8 cellular contexts compared by ENCODE assay signal in the genomic region with DNA sequence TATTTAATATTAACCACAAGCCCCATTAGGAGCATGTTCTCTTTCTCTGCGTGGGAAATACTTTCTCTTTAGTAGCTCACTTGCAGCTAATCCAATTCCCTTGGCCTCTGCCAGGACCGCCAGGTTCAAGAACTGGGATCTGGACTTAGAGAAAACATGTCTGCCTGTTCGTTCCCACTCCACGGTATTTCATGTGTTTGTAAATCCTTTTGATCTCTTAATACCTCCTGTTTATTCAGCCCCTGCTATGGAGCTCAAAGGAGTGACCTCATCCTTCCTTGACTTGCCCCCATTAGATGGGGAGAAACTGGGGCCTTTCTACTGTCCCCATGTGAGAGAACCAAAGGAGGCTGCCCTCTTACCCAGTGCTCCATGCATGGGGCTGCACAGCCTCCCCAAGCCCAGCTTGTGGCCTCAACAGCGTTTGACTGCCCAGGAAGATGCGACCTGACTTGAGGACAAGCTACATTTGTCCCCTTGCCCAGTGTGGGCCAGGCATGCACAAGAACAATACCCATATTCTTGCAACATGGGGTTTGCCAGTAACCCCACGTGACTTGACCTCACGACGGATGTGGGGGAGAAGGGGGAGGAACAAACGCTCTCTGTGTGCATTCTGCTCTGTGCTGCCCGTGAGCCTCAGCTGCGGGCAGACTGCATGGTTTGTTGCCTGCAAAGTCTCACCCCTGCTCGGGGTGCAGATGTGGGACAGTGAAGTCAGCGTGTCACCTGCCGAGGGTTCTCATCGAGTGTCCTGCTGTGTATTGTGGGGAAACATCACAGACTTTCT. TPM values are rescaled to one million over a fixed set of nuclear protein-coding genes. Genes with fewer than 3 reads are reported as not detected.
A peak's percentile ranks its signal among the peaks of the same experiment; 100 is the strongest.
DNase-seq lines count a peak whose midpoint lies in the region; ATAC-seq lines count a peak whose summit lies in the region.

No MANE protein-coding gene starts in this region.

- H3K4me1 Mint-ChIP-seq in activated CD8-positive, alpha-beta memory T cell treated with anti-CD3 and anti-CD28 coated beads, Interleukin-2, amount 10 ng/mL, durations not matched to agents 7 days and 5 days: peaks cover 29% of the 10 kb centered on the region
- peaks cover 21 to 24% of the 10 kb centered on the region in 2 donors for H3K4me1 Mint-ChIP-seq in effector memory CD8-positive, alpha-beta T cell (ENCODE audit: low read depth in 2 of 2)
- peaks cover 21 to 30% of the 10 kb centered on the region in 2 donors for H3K4me1 Mint-ChIP-seq in natural killer cell treated with Interleukin-12 subunit alpha and Interleukin-12 subunit beta and Interleukin-15 and Interleukin-18, amount 100 ng/mL, for 72 hours (ENCODE audit: low read depth in 2 of 2)
- peaks cover 48% of the 10 kb centered on the region for H3K4me1 Mint-ChIP-seq in stimulated activated naive CD8-positive, alpha-beta T cell treated with anti-CD3 and anti-CD28 coated beads, Interleukin-15, Interleukin-2, amounts not matched to agents 100 ng/mL and 50 ng/mL, for 24 hours (ENCODE audit: low read depth)

- peaks cover 7% of the 10 kb centered on the region for H3K27me3 Mint-ChIP-seq in activated CD8-positive, alpha-beta memory T cell treated with anti-CD3 and anti-CD28 coated beads, Interleukin-2, amount 10 ng/mL, durations not matched to agents 7 days and 5 days
- H3K27me3 Mint-ChIP-seq in effector memory CD8-positive, alpha-beta T cell: peaks cover under 1 to 30% of the 10 kb centered on the region in 2 donors
- H3K27me3 Mint-ChIP-seq in natural killer cell treated with Interleukin-12 subunit alpha and Interleukin-12 subunit beta and Interleukin-15 and Interleukin-18, amount 100 ng/mL, for 72 hours: peaks cover 0 to 11% of the 10 kb centered on the region in 2 donors
- H3K27me3 Mint-ChIP-seq in stimulated activated naive CD8-positive, alpha-beta T cell treated with anti-CD3 and anti-CD28 coated beads, Interleukin-15, Interleukin-2, amounts not matched to agents 100 ng/mL and 50 ng/mL, for 24 hours: peaks cover 2% of the 10 kb centered on the region

- H3K27ac Mint-ChIP-seq in activated CD8-positive, alpha-beta memory T cell treated with anti-CD3 and anti-CD28 coated beads, Interleukin-2, amount 10 ng/mL, durations not matched to agents 7 days and 5 days: peak overlapping the region; percentile 81
- H3K27ac Mint-ChIP-seq in effector memory CD8-positive, alpha-beta T cell: peak overlapping the region; percentile 92 to 94
- H3K27ac Mint-ChIP-seq in natural killer cell treated with Interleukin-12 subunit alpha and Interleukin-12 subunit beta and Interleukin-15 and Interleukin-18, amount 100 ng/mL, for 72 hours: peak overlapping the region; percentile 86 to 91
- peak overlapping the region; percentile 89 for H3K27ac Mint-ChIP-seq in stimulated activated naive CD8-positive, alpha-beta T cell treated with anti-CD3 and anti-CD28 coated beads, Interleukin-15, Interleukin-2, amounts not matched to agents 100 ng/mL and 50 ng/mL, for 24 hours

- CTCF ChIA-PET in activated CD8-positive, alpha-beta memory T cell treated with anti-CD3 and anti-CD28 coated beads, Interleukin-2, amount 10 ng/mL, durations not matched to agents 7 days and 5 days (lab: Charles Lee): interaction anchor here (3.5 kb wide), 1 partner anchor 48 kb away, joined by 17 read pairs; no protein-coding TSS in a partner anchor

- H3K9me3 Mint-ChIP-seq in activated CD8-positive, alpha-beta memory T cell treated with anti-CD3 and anti-CD28 coated beads, Interleukin-2, amount 10 ng/mL, durations not matched to agents 7 days and 5 days (ENCODE audit: low read depth): no peaks in the 10 kb centered on the region
- H3K9me3 Mint-ChIP-seq in effector memory CD8-positive, alpha-beta T cell: no peaks in the 10 kb centered on the region
- no peaks in the 10 kb centered on the region for H3K9me3 Mint-ChIP-seq in natural killer cell treated with Interleukin-12 subunit alpha and Interleukin-12 subunit beta and Interleukin-15 and Interleukin-18, amount 100 ng/mL, for 72 hours
- no peaks in the 10 kb centered on the region for H3K9me3 Mint-ChIP-seq in stimulated activated naive CD8-positive, alpha-beta T cell treated with anti-CD3 and anti-CD28 coated beads, Interleukin-15, Interleukin-2, amounts not matched to agents 100 ng/mL and 50 ng/mL, for 24 hours

- peak overlapping the region; percentile 19 for H3K4me3 Mint-ChIP-seq in activated CD8-positive, alpha-beta memory T cell treated with anti-CD3 and anti-CD28 coated beads, Interleukin-2, amount 10 ng/mL, durations not matched to agents 7 days and 5 days
- H3K4me3 Mint-ChIP-seq in effector memory CD8-positive, alpha-beta T cell: peak overlapping the region; percentile 70 to 74
- peak overlapping the region; percentile 71 for H3K4me3 Mint-ChIP-seq in natural killer cell treated with Interleukin-12 subunit alpha and Interleukin-12 subunit beta and Interleukin-15 and Interleukin-18, amount 100 ng/mL, for 72 hours
- peak overlapping the region; percentile 69 for H3K4me3 Mint-ChIP-seq in stimulated activated naive CD8-positive, alpha-beta T cell treated with anti-CD3 and anti-CD28 coated beads, Interleukin-15, Interleukin-2, amounts not matched to agents 100 ng/mL and 50 ng/mL, for 24 hours

- ATAC-seq in GM19463 (IDR thresholded peaks at IDR 0.05; ENCODE audit: unreplicated experiment): peak; percentile 95
- ATAC-seq in activated CD8-positive, alpha-beta memory T cell treated with anti-CD3 and anti-CD28 coated beads, Interleukin-2, amount 10 ng/mL, durations not matched to agents 7 days and 5 days: peak; percentile 95
- ATAC-seq in effector memory CD8-positive, alpha-beta T cell (replicated peaks): peak; percentile 98
- ATAC-seq in natural killer cell treated with Interleukin-12 subunit alpha and Interleukin-12 subunit beta and Interleukin-15 and Interleukin-18, amount 100 ng/mL, for 72 hours: peak; percentile 92 to 94
- no peak for ATAC-seq in HG03025 (IDR thresholded peaks at IDR 0.05; ENCODE audit: low FRiP score, unreplicated experiment)

- DNase-seq in NCI-H510A (lab: John Stamatoyannopoulos, UW) (peak; percentile 30), NCI-H2081 treated with DMSO at 0.1 percent for 48 hours (lab: John Stamatoyannopoulos, UW) (no peak)
- peak; percentile 93 for DNase-seq in activated CD8-positive, alpha-beta memory T cell treated with anti-CD3 and anti-CD28 coated beads, Interleukin-2, amount 10 ng/mL, durations not matched to agents 7 days and 5 days
- peak; percentile 72 to 77 (median 72) for DNase-seq in effector memory CD8-positive, alpha-beta T cell
- peak; percentile 77 for DNase-seq in natural killer cell treated with Interleukin-12 subunit alpha and Interleukin-12 subunit beta and Interleukin-15 and Interleukin-18, amount 100 ng/mL, for 72 hours (ENCODE audit: low spot score)

- H3K36me3 Mint-ChIP-seq in activated CD8-positive, alpha-beta memory T cell treated with anti-CD3 and anti-CD28 coated beads, Interleukin-2, amount 10 ng/mL, durations not matched to agents 7 days and 5 days: no peaks in the 10 kb centered on the region
- peaks cover 2% of the 10 kb centered on the region for H3K36me3 Mint-ChIP-seq in effector memory CD8-positive, alpha-beta T cell (ENCODE audit: insufficient read depth)
- H3K36me3 Mint-ChIP-seq in natural killer cell treated with Interleukin-12 subunit alpha and Interleukin-12 subunit beta and Interleukin-15 and Interleukin-18, amount 100 ng/mL, for 72 hours: no peaks in the 10 kb centered on the region
- no peaks in the 10 kb centered on the region for H3K36me3 Mint-ChIP-seq in stimulated activated naive CD8-positive, alpha-beta T cell treated with anti-CD3 and anti-CD28 coated beads, Interleukin-15, Interleukin-2, amounts not matched to agents 100 ng/mL and 50 ng/mL, for 24 hours (ENCODE audit: low read depth)

RNA-seq across cellular contexts. Expression of a gene that starts 30.3 kb away (rescaled TPM):
- total RNA-seq in activated CD8-positive, alpha-beta memory T cell treated with anti-CD3 and anti-CD28 coated beads, Interleukin-2, amount 10 ng/mL, durations not matched to agents 7 days and 5 days: 10 to 100 TPM in 1 of 2 experiments, 1 to 10 TPM in 1; 3.8 to 20.4 TPM
- 1 to 10 TPM; 1.1 to 3.3 TPM for total RNA-seq in natural killer cell treated with Interleukin-12 subunit alpha and Interleukin-12 subunit beta and Interleukin-15 and Interleukin-18, amount 100 ng/mL, for 72 hours

Comparison
In these comparisons a context has a peak if more than half of its experiments do, and no peak if none do; other contexts are left out.
1. H3K4me3 Mint-ChIP-seq: peak in every context shown above with its lines; median percentile 72 in effector memory CD8-positive, alpha-beta T cell; 71 in natural killer cell treated with Interleukin-12 subunit alpha and Interleukin-12 subunit beta and Interleukin-15 and Interleukin-18, amount 100 ng/mL, for 72 hours; 69 in stimulated activated naive CD8-positive, alpha-beta T cell treated with anti-CD3 and anti-CD28 coated beads, Interleukin-15, Interleukin-2, amounts not matched to agents 100 ng/mL and 50 ng/mL, for 24 hours; 19 in activated CD8-positive, alpha-beta memory T cell treated with anti-CD3 and anti-CD28 coated beads, Interleukin-2, amount 10 ng/mL, durations not matched to agents 7 days and 5 days.